18 cellular contexts compared by ENCODE assay signal in the genomic region with DNA sequence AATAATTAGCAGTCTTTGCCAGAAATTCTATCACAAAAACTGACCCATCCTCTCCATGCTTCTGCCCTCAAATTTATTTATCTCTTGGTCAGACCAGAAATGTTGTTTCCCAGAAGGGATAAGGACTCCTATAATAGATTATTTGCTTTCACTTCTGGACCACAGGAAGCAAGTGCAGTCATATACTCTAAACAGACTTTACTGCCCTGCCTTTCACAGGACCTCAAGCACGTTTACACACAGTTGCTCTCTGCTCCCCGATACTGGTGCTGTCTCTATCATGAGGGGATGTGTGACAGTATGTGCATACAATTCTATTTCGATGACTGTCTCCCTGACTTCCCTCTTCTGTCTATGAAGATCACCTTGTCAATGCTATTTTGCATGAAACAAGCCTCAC.
DNase-seq lines count a peak whose midpoint lies in the region; ATAC-seq and TF ChIP-seq lines count a peak whose summit lies in the region.
"Had no signal": no experiment of that assay in that cellular context is flagged by ENCODE, and none has a peak within 500 bp of the region (broad histone marks: within the 10 kb centered on the region; RNA-seq: fewer than 3 reads in every experiment).

No MANE protein-coding gene starts in this region.

- H4K20me1 ChIP-seq in BLaER1 = no peaks in the 10 kb centered on the region
- no peaks in the 10 kb centered on the region for H4K20me1 ChIP-seq in Loucy (ENCODE audit: insufficient read depth, low read length, poor library complexity, severe bottlenecking)

- POLR2A ChIA-PET in activated CD8-positive, alpha-beta T cell treated with anti-CD3 and anti-CD28 coated beads for 36 hours (lab: Charles Lee) = no interaction called here

- no peak overlapping the region for H3K4me3 Mint-ChIP-seq in activated CD8-positive, alpha-beta T cell treated with anti-CD3 and anti-CD28 coated beads for 36 hours
- H3K4me3 Mint-ChIP-seq: activated naive CD4-positive, alpha-beta T cell treated with anti-CD3 and anti-CD28 coated beads, Interleukin-2, amount 10 ng/mL, durations not matched to agents 7 days and 5 days; type B pancreatic cell had no signal

- TF ChIP-seq CTCF in Loucy (conservative IDR thresholded peaks at IDR 0.05; ENCODE audit: low read length) (no peak), fibroblast of villous mesenchyme (IDR thresholded peaks at IDR 0.05; ENCODE audit: insufficient read depth, low read depth, low read length) (no peak), mucosa of descending colon (IDR thresholded peaks at IDR 0.05) (no peak)
- TF ChIP-seq CTCF in activated CD8-positive, alpha-beta T cell treated with anti-CD3 and anti-CD28 coated beads for 36 hours (IDR thresholded peaks at IDR 0.05) = no peak

- H3K9me3 ChIP-seq in BLaER1 (no peaks in the 10 kb centered on the region), Loucy (ENCODE audit: insufficient read depth, low read depth, low read length) (no peaks in the 10 kb centered on the region), mucosa of descending colon (no peaks in the 10 kb centered on the region)
- H3K9me3 ChIP-seq: colonic mucosa, gastrocnemius medialis had no signal

- H3K9me2 ChIP-seq in Loucy (replicated peaks; ENCODE audit: low read depth, low read length) = no peaks in the 10 kb centered on the region

- no peak overlapping the region for H3K4me3 ChIP-seq in BLaER1
- H3K4me3 ChIP-seq in Loucy (ENCODE audit: low read length, poor library complexity, severe bottlenecking) = no peak overlapping the region
- H3K4me3 ChIP-seq in fibroblast of villous mesenchyme (ENCODE audit: low read depth, low read length) = no peak overlapping the region
- no peak overlapping the region for H3K4me3 ChIP-seq in mucosa of descending colon
- H3K4me3 ChIP-seq: colonic mucosa, gastrocnemius medialis had no signal

- peaks cover 3% of the 10 kb centered on the region for H3K9me3 Mint-ChIP-seq in activated CD8-positive, alpha-beta T cell treated with anti-CD3 and anti-CD28 coated beads for 36 hours
- H3K9me3 Mint-ChIP-seq: type B pancreatic cell had no signal

- no peak overlapping the region for H3K27ac ChIP-seq in BLaER1
- H3K27ac ChIP-seq: colonic mucosa, gastrocnemius medialis, VCaP had no signal

- peaks cover 15% of the 10 kb centered on the region for H3K4me1 Mint-ChIP-seq in activated CD8-positive, alpha-beta T cell treated with anti-CD3 and anti-CD28 coated beads for 36 hours (ENCODE audit: low read depth)

- DNase-seq in fibroblast of villous mesenchyme (ENCODE audit: low read depth) (peak; percentile 73), mucosa of descending colon (no peak), NCI-H1930 (lab: John Stamatoyannopoulos, UW) (no peak), germinal center (ENCODE audit: low spot score) (no peak)
- DNase-seq in activated CD8-positive, alpha-beta T cell treated with anti-CD3 and anti-CD28 coated beads for 36 hours = no peak
- DNase-seq: activated CD4-positive, alpha-beta T cell treated with anti-CD3 and anti-CD28 coated beads, Interleukin-2, amount 50 U/mL, for 48 hours; activated naive CD4-positive, alpha-beta T cell treated with anti-CD3 and anti-CD28 coated beads, Interleukin-2, amount 10 ng/mL, durations not matched to agents 7 days and 5 days; activated T-cell treated with anti-CD3 and anti-CD28 coated beads, Interleukin-2, amount 50 U/mL, for 1 hour; colonic mucosa; gastrocnemius medialis; NCI-H2227 treated with DMSO at 0.1 percent for 48 hours; stimulated activated naive CD4-positive, alpha-beta T cell; T-helper 1 cell had no signal

- H3K79me2 ChIP-seq in Loucy (ENCODE audit: insufficient read depth, low read length) = no peaks in the 10 kb centered on the region

- no peaks in the 10 kb centered on the region for H3K36me3 Mint-ChIP-seq in activated CD8-positive, alpha-beta T cell treated with anti-CD3 and anti-CD28 coated beads for 36 hours (ENCODE audit: low read depth)
- H3K36me3 Mint-ChIP-seq: type B pancreatic cell had no signal

- peaks cover 8% of the 10 kb centered on the region; the same call in 1 of the 2 replicates for H3K4me1 ChIP-seq in BLaER1
- peaks cover 12% of the 10 kb centered on the region for H3K4me1 ChIP-seq in Loucy (ENCODE audit: insufficient read depth, low read length, poor library complexity, severe bottlenecking)
- H3K4me1 ChIP-seq in mucosa of descending colon (ENCODE audit: low read depth) = no peaks in the 10 kb centered on the region
- H3K4me1 ChIP-seq: colonic mucosa had no signal

- CTCF ChIA-PET in activated CD8-positive, alpha-beta T cell treated with anti-CD3 and anti-CD28 coated beads for 36 hours (lab: Charles Lee) = no interaction called here

- no peaks in the 10 kb centered on the region for H3K27me3 ChIP-seq in BLaER1
- H3K27me3 ChIP-seq in Loucy (ENCODE audit: insufficient read depth, low read length, poor library complexity, severe bottlenecking) = no peaks in the 10 kb centered on the region
- H3K27me3 ChIP-seq: colonic mucosa, gastrocnemius medialis had no signal

- no peaks in the 10 kb centered on the region for H3F3A ChIP-seq in Loucy (ENCODE audit: low read depth)

- H3K36me3 ChIP-seq in BLaER1 (no peaks in the 10 kb centered on the region), Loucy (ENCODE audit: insufficient read depth, low read length) (no peaks in the 10 kb centered on the region), mucosa of descending colon (ENCODE audit: low read depth) (no peaks in the 10 kb centered on the region)
- H3K36me3 ChIP-seq: colonic mucosa, gastrocnemius medialis had no signal

- H2AFZ ChIP-seq in Loucy (ENCODE audit: low read length) = peak overlapping the region; percentile 32; the same call in 1 of the 2 replicates

- H3K27ac Mint-ChIP-seq in activated CD8-positive, alpha-beta T cell treated with anti-CD3 and anti-CD28 coated beads for 36 hours = no peak overlapping the region
- H3K27ac Mint-ChIP-seq: activated naive CD4-positive, alpha-beta T cell treated with anti-CD3 and anti-CD28 coated beads, Interleukin-2, amount 10 ng/mL, durations not matched to agents 7 days and 5 days; type B pancreatic cell had no signal

- H3K27me3 Mint-ChIP-seq in activated CD8-positive, alpha-beta T cell treated with anti-CD3 and anti-CD28 coated beads for 36 hours = no peaks in the 10 kb centered on the region
- H3K27me3 Mint-ChIP-seq: activated naive CD4-positive, alpha-beta T cell treated with anti-CD3 and anti-CD28 coated beads, Interleukin-2, amount 10 ng/mL, durations not matched to agents 7 days and 5 days; type B pancreatic cell had no signal

- 0 out of 2 replicates have a peak overlapping the region, but pooled peaks have one; percentile 5 for H3K4me2 ChIP-seq in BLaER1
- peak overlapping the region; percentile 29 for H3K4me2 ChIP-seq in Loucy (ENCODE audit: low read depth, low read length, poor library complexity, severe bottlenecking)

- ATAC-seq in mucosa of descending colon (peak; percentile 20), GM18511 (IDR thresholded peaks at IDR 0.05; ENCODE audit: unreplicated experiment) (no peak)
- no peak for ATAC-seq in activated CD8-positive, alpha-beta T cell treated with anti-CD3 and anti-CD28 coated beads for 36 hours
- ATAC-seq: gastrocnemius medialis had no signal

- intact Hi-C loops in mucosa of descending colon (cut with DNase I, micrococcal nuclease) = no loop called here
- intact Hi-C loops in activated CD8-positive, alpha-beta T cell treated with anti-CD3 and anti-CD28 coated beads for 36 hours (cut with micrococcal nuclease) = no loop called here

- H3K9ac ChIP-seq in BLaER1 (no peak overlapping the region), Loucy (ENCODE audit: low read depth, low read length, poor library complexity, severe bottlenecking) (no peak overlapping the region)
